1 cellular context compared by ENCODE assay signal in genomic region chr12:131949431-131950181, GRCh38.
TF ChIP-seq lines count a peak whose summit lies in the region.

Gene EP400, plus strand, starts transcription at chr12:131949942. Its CDS starts 10,678 bp downstream, at chr12:131960620.

TF ChIP-seq in K562, 482 proteins besides CTCF, POLR2A, EP300 and RAD21 (continued from another document):
- TF ChIP-seq ZBTB12 (CRISPR knock-in tag; IDR thresholded peaks at IDR 0.05) (peak; percentile 64), ZNF263 (CRISPR knock-in tag; IDR thresholded peaks at IDR 0.05; ENCODE audit: borderline replicate concordance) (peak; percentile 48; the same call in 1 of the 2 replicates), MGA (IDR thresholded peaks at IDR 0.05) (peak; percentile 9; the same call in 1 of the 2 replicates), ELF1 (tag; IDR thresholded peaks at IDR 0.05) (peak; percentile 95), POU5F1 (IDR thresholded peaks at IDR 0.05; ENCODE audit: borderline replicate concordance, low read depth, low read length, partially characterized antibody) (peak; percentile 92)
TF ChIP-seq in K562: peak in this region for 110.
